In genomic region chr12:21561158-21561557, GRCh38 we compare ENCODE assay signal across 24 cellular contexts. TPM values are rescaled to one million over a fixed set of nuclear protein-coding genes. Genes with fewer than 3 reads are reported as not detected.
DNase-seq lines count a peak whose midpoint lies in the region; ATAC-seq and TF ChIP-seq lines count a peak whose summit lies in the region.
"Had no signal": no experiment of that assay in that cellular context is flagged by ENCODE, and none has a peak within 500 bp of the region (broad histone marks: within the 10 kb centered on the region; RNA-seq: fewer than 3 reads in every experiment).

No MANE protein-coding gene starts in this region.

- CTCF ChIA-PET in activated CD8-positive, alpha-beta T cell treated with anti-CD3 and anti-CD28 coated beads for 36 hours (lab: Charles Lee) = interaction anchor here (1.0 kb wide), 1 partner anchor 8 kb away, joined by 3 read pairs; no protein-coding TSS in a partner anchor
- CTCF ChIA-PET in activated CD8-positive, alpha-beta T cell treated with anti-CD3 and anti-CD28 coated beads, Interleukin-2, amount 10 ng/mL, durations not matched to agents 7 days and 5 days (lab: Charles Lee) = interaction anchor here (1.1 kb wide), 1 partner anchor 119 kb away, joined by 3 read pairs; no protein-coding TSS in a partner anchor

- POLR2A ChIA-PET in activated CD8-positive, alpha-beta T cell treated with anti-CD3 and anti-CD28 coated beads for 36 hours (lab: Charles Lee) = no interaction called here
- POLR2A ChIA-PET in activated CD8-positive, alpha-beta T cell treated with anti-CD3 and anti-CD28 coated beads, Interleukin-2, amount 10 ng/mL, durations not matched to agents 7 days and 5 days (lab: Charles Lee) = no interaction called here

- intact Hi-C loops in activated CD8-positive, alpha-beta T cell treated with anti-CD3 and anti-CD28 coated beads for 36 hours (cut with micrococcal nuclease) = no loop called here

- no peak overlapping the region for H3K4me3 Mint-ChIP-seq in activated CD8-positive, alpha-beta T cell treated with anti-CD3 and anti-CD28 coated beads for 36 hours
- no peak overlapping the region for H3K4me3 Mint-ChIP-seq in activated CD8-positive, alpha-beta T cell treated with anti-CD3 and anti-CD28 coated beads, Interleukin-2, amount 10 ng/mL, durations not matched to agents 7 days and 5 days
- H3K4me3 Mint-ChIP-seq in stimulated activated naive CD8-positive, alpha-beta T cell treated with anti-CD3 and anti-CD28 coated beads, Interleukin-15, amount 100 ng/mL, for 72 hours = no peak overlapping the region
- H3K4me3 Mint-ChIP-seq: CD4-positive, alpha-beta T cell had no signal

- ATAC-seq in activated CD8-positive, alpha-beta T cell treated with anti-CD3 and anti-CD28 coated beads for 36 hours = peak; percentile 56
- no peak for ATAC-seq in activated CD8-positive, alpha-beta T cell treated with anti-CD3 and anti-CD28 coated beads, Interleukin-2, amount 10 ng/mL, durations not matched to agents 7 days and 5 days
- ATAC-seq in stimulated activated naive CD8-positive, alpha-beta T cell treated with anti-CD3 and anti-CD28 coated beads, Interleukin-15, Interleukin-2, amounts not matched to agents 100 U/mL and 50 U/mL, for 24 hours = peak; percentile 12
- ATAC-seq in stimulated activated naive CD8-positive, alpha-beta T cell treated with anti-CD3 and anti-CD28 coated beads, Interleukin-15, amount 100 ng/mL, for 72 hours = no peak
- ATAC-seq in HG03095 (IDR thresholded peaks at IDR 0.05; ENCODE audit: unreplicated experiment) = no peak
- no peak for ATAC-seq in HG03439 (IDR thresholded peaks at IDR 0.05; ENCODE audit: unreplicated experiment)

- no peaks in the 10 kb centered on the region for H3K27me3 Mint-ChIP-seq in activated CD8-positive, alpha-beta T cell treated with anti-CD3 and anti-CD28 coated beads for 36 hours
- H3K27me3 Mint-ChIP-seq in activated CD8-positive, alpha-beta T cell treated with anti-CD3 and anti-CD28 coated beads, Interleukin-2, amount 10 ng/mL, durations not matched to agents 7 days and 5 days (ENCODE audit: low read depth) = no peaks in the 10 kb centered on the region
- H3K27me3 Mint-ChIP-seq in stimulated activated naive CD8-positive, alpha-beta T cell treated with anti-CD3 and anti-CD28 coated beads, Interleukin-15, amount 100 ng/mL, for 72 hours = no peaks in the 10 kb centered on the region
- H3K27me3 Mint-ChIP-seq: CD4-positive, alpha-beta T cell had no signal

- H3K27ac ChIP-seq in epithelial cell of prostate = peak overlapping the region; percentile 72
- H3K27ac ChIP-seq: HL-60 had no signal

- DNase-seq in activated CD8-positive, alpha-beta T cell treated with anti-CD3 and anti-CD28 coated beads for 36 hours = no peak
- DNase-seq in activated CD8-positive, alpha-beta T cell treated with anti-CD3 and anti-CD28 coated beads, Interleukin-2, amount 10 ng/mL, durations not matched to agents 7 days and 5 days = no peak
- no peak for DNase-seq in stimulated activated naive CD8-positive, alpha-beta T cell treated with anti-CD3 and anti-CD28 coated beads, Interleukin-15, Interleukin-2, amounts not matched to agents 100 U/mL and 50 U/mL, for 24 hours
- DNase-seq in stimulated activated naive CD8-positive, alpha-beta T cell treated with anti-CD3 and anti-CD28 coated beads, Interleukin-15, amount 100 ng/mL, for 72 hours = no peak
- no peak for DNase-seq in epithelial cell of prostate (ENCODE audit: low read depth, low spot score)
- DNase-seq in GDM1 (lab: John Stamatoyannopoulos, UW) = no peak
- DNase-seq: Caco-2; CD4-positive, alpha-beta T cell; GF-D8; IMR-90; NCI-H1048; NCI-H1436; NCI-H2029 treated with DMSO at 0.1 percent for 48 hours; NCI-H510A; NCI-H774; OCI-M1; SHP77 had no signal

- no peaks in the 10 kb centered on the region for H3K9me3 Mint-ChIP-seq in activated CD8-positive, alpha-beta T cell treated with anti-CD3 and anti-CD28 coated beads for 36 hours
- no peaks in the 10 kb centered on the region for H3K9me3 Mint-ChIP-seq in activated CD8-positive, alpha-beta T cell treated with anti-CD3 and anti-CD28 coated beads, Interleukin-2, amount 10 ng/mL, durations not matched to agents 7 days and 5 days (ENCODE audit: insufficient read depth)
- H3K9me3 Mint-ChIP-seq in stimulated activated naive CD8-positive, alpha-beta T cell treated with anti-CD3 and anti-CD28 coated beads, Interleukin-15, amount 100 ng/mL, for 72 hours = no peaks in the 10 kb centered on the region
- H3K9me3 Mint-ChIP-seq: CD4-positive, alpha-beta T cell had no signal

- no peak for TF ChIP-seq CTCF in activated CD8-positive, alpha-beta T cell treated with anti-CD3 and anti-CD28 coated beads for 36 hours (IDR thresholded peaks at IDR 0.05)

- no peaks in the 10 kb centered on the region for H3K36me3 Mint-ChIP-seq in activated CD8-positive, alpha-beta T cell treated with anti-CD3 and anti-CD28 coated beads for 36 hours (ENCODE audit: low read depth)
- H3K36me3 Mint-ChIP-seq in activated CD8-positive, alpha-beta T cell treated with anti-CD3 and anti-CD28 coated beads, Interleukin-2, amount 10 ng/mL, durations not matched to agents 7 days and 5 days (ENCODE audit: low read depth) = no peaks in the 10 kb centered on the region

- H3K4me1 Mint-ChIP-seq in activated CD8-positive, alpha-beta T cell treated with anti-CD3 and anti-CD28 coated beads for 36 hours (ENCODE audit: low read depth) = peaks cover 11% of the 10 kb centered on the region
- no peaks in the 10 kb centered on the region for H3K4me1 Mint-ChIP-seq in activated CD8-positive, alpha-beta T cell treated with anti-CD3 and anti-CD28 coated beads, Interleukin-2, amount 10 ng/mL, durations not matched to agents 7 days and 5 days (ENCODE audit: low read depth)
- H3K4me1 Mint-ChIP-seq in stimulated activated naive CD8-positive, alpha-beta T cell treated with anti-CD3 and anti-CD28 coated beads, Interleukin-15, amount 100 ng/mL, for 72 hours = no peaks in the 10 kb centered on the region

- H3K27ac Mint-ChIP-seq in activated CD8-positive, alpha-beta T cell treated with anti-CD3 and anti-CD28 coated beads for 36 hours = no peak overlapping the region
- no peak overlapping the region for H3K27ac Mint-ChIP-seq in activated CD8-positive, alpha-beta T cell treated with anti-CD3 and anti-CD28 coated beads, Interleukin-2, amount 10 ng/mL, durations not matched to agents 7 days and 5 days
- H3K27ac Mint-ChIP-seq in stimulated activated naive CD8-positive, alpha-beta T cell treated with anti-CD3 and anti-CD28 coated beads, Interleukin-15, amount 100 ng/mL, for 72 hours = no peak overlapping the region
- H3K27ac Mint-ChIP-seq: CD4-positive, alpha-beta T cell had no signal

RNA-seq across cellular contexts. Expression of gene SPX, which starts 35.1 kb away (rescaled TPM):
- under 1 TPM in 1 of 2 experiments, not detected in 1; 0.20 TPM for total RNA-seq in activated CD8-positive, alpha-beta T cell treated with anti-CD3 and anti-CD28 coated beads for 36 hours
- total RNA-seq in activated CD8-positive, alpha-beta T cell treated with anti-CD3 and anti-CD28 coated beads, Interleukin-2, amount 10 ng/mL, durations not matched to agents 7 days and 5 days = not detected
- total RNA-seq: CD4-positive, alpha-beta T cell had no signal

RNA-seq across cellular contexts. Expression of gene GYS2, which starts 43.5 kb away (rescaled TPM):
- total RNA-seq in activated CD8-positive, alpha-beta T cell treated with anti-CD3 and anti-CD28 coated beads for 36 hours = not detected
- not detected for total RNA-seq in activated CD8-positive, alpha-beta T cell treated with anti-CD3 and anti-CD28 coated beads, Interleukin-2, amount 10 ng/mL, durations not matched to agents 7 days and 5 days
- total RNA-seq: A172, Daoy, HT1080, IMR-90, M059J had no signal

RNA-seq across cellular contexts. Expression of gene GOLT1B, which starts 59.6 kb away (rescaled TPM):
- total RNA-seq in activated CD8-positive, alpha-beta T cell treated with anti-CD3 and anti-CD28 coated beads for 36 hours = 10 to 100 TPM; 31.6 to 35.9 TPM
- 10 to 100 TPM; 37.3 to 37.5 TPM for total RNA-seq in activated CD8-positive, alpha-beta T cell treated with anti-CD3 and anti-CD28 coated beads, Interleukin-2, amount 10 ng/mL, durations not matched to agents 7 days and 5 days

RNA-seq across cellular contexts. Expression of gene RECQL, which starts 59.7 kb away (rescaled TPM):
- total RNA-seq in activated CD8-positive, alpha-beta T cell treated with anti-CD3 and anti-CD28 coated beads for 36 hours = 10 to 100 TPM; 81.0 to 87.9 TPM
- 10 to 100 TPM; 92.3 to 92.6 TPM for total RNA-seq in activated CD8-positive, alpha-beta T cell treated with anti-CD3 and anti-CD28 coated beads, Interleukin-2, amount 10 ng/mL, durations not matched to agents 7 days and 5 days

Comparison
In these comparisons a context has a peak if more than half of its experiments do, and no peak if none do; other contexts are left out.
1. ATAC-seq: peak in activated CD8-positive, alpha-beta T cell treated with anti-CD3 and anti-CD28 coated beads for 36 hours (single experiment) and stimulated activated naive CD8-positive, alpha-beta T cell treated with anti-CD3 and anti-CD28 coated beads, Interleukin-15, Interleukin-2, amounts not matched to agents 100 U/mL and 50 U/mL, for 24 hours (single experiment); none in activated CD8-positive, alpha-beta T cell treated with anti-CD3 and anti-CD28 coated beads, Interleukin-2, amount 10 ng/mL, durations not matched to agents 7 days and 5 days (single experiment), stimulated activated naive CD8-positive, alpha-beta T cell treated with anti-CD3 and anti-CD28 coated beads, Interleukin-15, amount 100 ng/mL, for 72 hours (single experiment), HG03095 (single experiment) and HG03439 (single experiment).